ENCODE assay signal across 11 cellular contexts in the genomic region with DNA sequence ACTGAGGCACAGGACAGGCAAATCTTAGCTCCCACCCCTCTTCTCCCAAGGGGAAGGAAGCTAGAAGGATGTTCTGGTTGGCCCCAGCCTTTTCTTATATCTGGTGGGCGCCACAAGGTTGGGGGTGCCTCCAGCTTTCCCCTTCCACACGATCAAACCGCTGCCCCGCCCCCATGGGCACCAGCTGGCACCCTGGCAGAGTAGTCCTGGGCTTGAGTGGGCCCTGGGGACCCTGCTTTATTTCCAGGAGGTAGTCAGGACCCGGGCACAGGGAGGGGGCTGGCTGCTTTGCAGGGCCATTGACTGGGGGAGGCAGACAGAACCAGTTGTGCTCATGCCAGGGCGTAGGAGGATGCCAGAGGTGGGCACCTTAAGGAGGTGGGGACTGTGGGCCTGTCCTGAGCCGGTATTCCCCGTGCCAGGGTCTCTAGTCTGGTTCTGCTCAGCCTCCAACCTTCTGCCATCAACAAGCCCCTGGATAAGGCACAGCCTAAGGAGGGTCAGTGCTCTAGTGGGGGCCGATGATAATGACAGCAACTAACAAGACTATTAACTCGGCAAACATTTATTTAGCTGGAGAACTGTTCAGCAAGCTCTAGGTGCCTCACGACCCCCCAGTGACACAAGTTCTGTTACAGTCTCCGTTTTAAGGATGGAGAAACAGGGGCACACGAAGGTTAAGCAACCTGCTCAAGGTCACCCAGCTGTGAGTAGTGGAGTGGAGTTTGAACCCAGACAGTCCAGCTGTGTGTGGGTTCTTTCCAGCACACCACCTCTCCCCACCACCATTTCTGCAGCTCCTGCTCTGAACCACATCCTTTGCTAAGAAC. TPM values are rescaled to one million over a fixed set of nuclear protein-coding genes. Genes with fewer than 3 reads are reported as not detected.
A peak's percentile ranks its signal among the peaks of the same experiment; 100 is the strongest.
DNase-seq lines count a peak whose midpoint lies in the region; ATAC-seq and TF ChIP-seq lines count a peak whose summit lies in the region.
"Had no signal": no experiment of that assay in that cellular context is flagged by ENCODE, and none has a peak within 500 bp of the region (broad histone marks: within the 10 kb centered on the region; RNA-seq: fewer than 3 reads in every experiment).

No MANE protein-coding gene starts in this region.

- H3K36me3 ChIP-seq in Caco-2 (ENCODE audit: control insufficient read depth, insufficient read depth, low read length): no peaks in the 10 kb centered on the region

- no peaks in the 10 kb centered on the region for H3K9me3 ChIP-seq in Caco-2

- no peak for TF ChIP-seq CTCF in Caco-2 (IDR thresholded peaks at IDR 0.05; ENCODE audit: insufficient read depth in 1 of 2, low read depth in 1 of 2, low read length in 1 of 2, severe bottlenecking in 1 of 2, unreplicated experiment in 1 of 2)
- TF ChIP-seq CTCF in LNCaP clone FGC (IDR thresholded peaks at IDR 0.05; ENCODE audit: control insufficient read depth, extremely low read depth, insufficient read depth): no peak
- no peak for TF ChIP-seq CTCF in nephron (IDR thresholded peaks at IDR 0.05; ENCODE audit: unreplicated experiment in 3 of 3)
- no peak for TF ChIP-seq CTCF in coronary artery (IDR thresholded peaks at IDR 0.05)

- H3K27me3 Mint-ChIP-seq in Caco-2 (ENCODE audit: insufficient read depth, unreplicated experiment): peaks cover 22% of the 10 kb centered on the region
- H3K27me3 Mint-ChIP-seq in activated T-helper 17 cell treated with anti-CD3 and anti-CD28 coated beads, Interleukin-2, amount 50 U/mL, for 72 hours: no peaks in the 10 kb centered on the region
- H3K27me3 Mint-ChIP-seq in nephron (ENCODE audit: low read depth): peaks cover 79% of the 10 kb centered on the region
- H3K27me3 Mint-ChIP-seq in activated CD4-positive, alpha-beta T cell treated with anti-CD3 and anti-CD28 coated beads, Interleukin-2, amount 10 ng/mL, durations not matched to agents 7 days and 5 days: peaks cover 39% of the 10 kb centered on the region

- H3K27me3 ChIP-seq in Caco-2 (replicated peaks; ENCODE audit: control insufficient read depth, insufficient read depth, low read length): peaks cover 4% of the 10 kb centered on the region; the same call in 1 of the 2 replicates

- BruUV-seq in Caco-2 (replicated peaks; lab: Mats Ljungman, UMichigan): no TSS peak

- POLR2A ChIA-PET in Caco-2 (lab: Charles Lee): no interaction called here
- POLR2A ChIA-PET in activated CD4-positive, alpha-beta T cell treated with anti-CD3 and anti-CD28 coated beads, Interleukin-2, amount 10 ng/mL, durations not matched to agents 7 days and 5 days (lab: Charles Lee): no interaction called here

- H3K4me3 ChIP-seq in Caco-2 (ENCODE audit: low read depth, low read length) (peak overlapping the region; percentile 37), LNCaP clone FGC (ENCODE audit: low read depth, low read length) (peak overlapping the region; percentile 55; the same call in 1 of the 2 replicates), coronary artery (no peak overlapping the region)

- no peaks in the 10 kb centered on the region for H3K4me1 Mint-ChIP-seq in Caco-2 (ENCODE audit: low read depth, unreplicated experiment)
- H3K4me1 Mint-ChIP-seq in activated T-helper 17 cell treated with anti-CD3 and anti-CD28 coated beads, Interleukin-2, amount 50 U/mL, for 72 hours: peaks cover 10% of the 10 kb centered on the region
- peaks cover 7% of the 10 kb centered on the region for H3K4me1 Mint-ChIP-seq in nephron
- peaks cover 24% of the 10 kb centered on the region for H3K4me1 Mint-ChIP-seq in activated CD4-positive, alpha-beta T cell treated with anti-CD3 and anti-CD28 coated beads, Interleukin-2, amount 10 ng/mL, durations not matched to agents 7 days and 5 days

- DNase-seq in Caco-2 (no peak), LNCaP clone FGC (ENCODE audit: low read depth) (no peak), coronary artery (ENCODE audit: low spot score) (no peak), HT-29 (ENCODE audit: low spot score) (no peak)
- no peak for DNase-seq in activated CD4-positive, alpha-beta T cell treated with anti-CD3 and anti-CD28 coated beads, Interleukin-2, amount 10 ng/mL, durations not matched to agents 7 days and 5 days
- DNase-seq: occipital lobe; stimulated activated CD4-positive, alpha-beta T cell treated with anti-CD3 and anti-CD28 coated beads, Interleukin-2, amount 100 ng/mL, for 24 hours had no signal

- H3K9me3 Mint-ChIP-seq in Caco-2 (ENCODE audit: unreplicated experiment) (no peaks in the 10 kb centered on the region), nephron (no peaks in the 10 kb centered on the region)
- H3K9me3 Mint-ChIP-seq in activated T-helper 17 cell treated with anti-CD3 and anti-CD28 coated beads, Interleukin-2, amount 50 U/mL, for 72 hours: no peaks in the 10 kb centered on the region
- no peaks in the 10 kb centered on the region for H3K9me3 Mint-ChIP-seq in activated CD4-positive, alpha-beta T cell treated with anti-CD3 and anti-CD28 coated beads, Interleukin-2, amount 10 ng/mL, durations not matched to agents 7 days and 5 days

- CTCF ChIA-PET in Caco-2 (lab: Charles Lee): interaction anchor here (0.6 to 3.6 kb wide), 7 partner anchors 9 to 361 kb away, joined by 3 to 44 read pairs (median 4); partner anchors contain the start of genes PGAP3, PNMT and PSMD3
- CTCF ChIA-PET in activated CD4-positive, alpha-beta T cell treated with anti-CD3 and anti-CD28 coated beads, Interleukin-2, amount 10 ng/mL, durations not matched to agents 7 days and 5 days (lab: Charles Lee): interaction anchor here (0.6 to 4.9 kb wide), 7 partner anchors 9 to 307 kb away, joined by 3 to 45 read pairs (median 3); partner anchors contain the start of gene MIEN1

- H3K4me1 ChIP-seq in Caco-2: peaks cover 14% of the 10 kb centered on the region; the same call in 1 of the 2 replicates

- H3K36me3 Mint-ChIP-seq in Caco-2 (ENCODE audit: insufficient read depth, unreplicated experiment) (no peaks in the 10 kb centered on the region), nephron (ENCODE audit: low read depth) (no peaks in the 10 kb centered on the region)
- H3K36me3 Mint-ChIP-seq in activated T-helper 17 cell treated with anti-CD3 and anti-CD28 coated beads, Interleukin-2, amount 50 U/mL, for 72 hours (ENCODE audit: low read depth): no peaks in the 10 kb centered on the region
- no peaks in the 10 kb centered on the region for H3K36me3 Mint-ChIP-seq in activated CD4-positive, alpha-beta T cell treated with anti-CD3 and anti-CD28 coated beads, Interleukin-2, amount 10 ng/mL, durations not matched to agents 7 days and 5 days (ENCODE audit: low read depth)

- H3K27ac ChIP-seq in coronary artery: no peak overlapping the region

- intact Hi-C loops in Caco-2 (cut with micrococcal nuclease; ENCODE audit: unreplicated experiment): no loop called here

- H3K27ac Mint-ChIP-seq in Caco-2 (ENCODE audit: unreplicated experiment) (no peak overlapping the region), nephron (no peak overlapping the region)
- peak overlapping the region; percentile 47 for H3K27ac Mint-ChIP-seq in activated T-helper 17 cell treated with anti-CD3 and anti-CD28 coated beads, Interleukin-2, amount 50 U/mL, for 72 hours
- H3K27ac Mint-ChIP-seq in activated CD4-positive, alpha-beta T cell treated with anti-CD3 and anti-CD28 coated beads, Interleukin-2, amount 10 ng/mL, durations not matched to agents 7 days and 5 days: no peak overlapping the region

- no peak for ATAC-seq in activated T-helper 17 cell treated with anti-CD3 and anti-CD28 coated beads, Interleukin-2, amount 50 U/mL, for 72 hours (replicated peaks)
- ATAC-seq in HG03139 (IDR thresholded peaks at IDR 0.05; ENCODE audit: unreplicated experiment): no peak
- ATAC-seq: esophagus mucosa had no signal

- H3K4me3 Mint-ChIP-seq in Caco-2 (ENCODE audit: unreplicated experiment) (peak overlapping the region; percentile 74), nephron (peak overlapping the region; percentile 51 to 73 (median 70))
- H3K4me3 Mint-ChIP-seq in activated T-helper 17 cell treated with anti-CD3 and anti-CD28 coated beads, Interleukin-2, amount 50 U/mL, for 72 hours: no peak overlapping the region
- no peak overlapping the region for H3K4me3 Mint-ChIP-seq in activated CD4-positive, alpha-beta T cell treated with anti-CD3 and anti-CD28 coated beads, Interleukin-2, amount 10 ng/mL, durations not matched to agents 7 days and 5 days

RNA-seq across cellular contexts. Expression of gene PPP1R1B, which starts 7.6 kb away (rescaled TPM):
- not detected in 2 replicates for total RNA-seq in Caco-2 (2022)
- total RNA-seq in activated T-helper 17 cell treated with anti-CD3 and anti-CD28 coated beads, Interleukin-2, amount 50 U/mL, for 72 hours: not detected
- not detected for total RNA-seq in activated CD4-positive, alpha-beta T cell treated with anti-CD3 and anti-CD28 coated beads, Interleukin-2, amount 10 ng/mL, durations not matched to agents 7 days and 5 days
- 14.8 and 16.0 TPM in 2 replicates for total RNA-seq in HT-29 (2014; rRNA removed; shearing (Covaris generic))

RNA-seq across cellular contexts. Expression of gene NEUROD2, which starts 11.5 kb away (rescaled TPM):
- not detected in 2 replicates for total RNA-seq in Caco-2 (2022)
- total RNA-seq in activated T-helper 17 cell treated with anti-CD3 and anti-CD28 coated beads, Interleukin-2, amount 50 U/mL, for 72 hours: not detected
- not detected for total RNA-seq in activated CD4-positive, alpha-beta T cell treated with anti-CD3 and anti-CD28 coated beads, Interleukin-2, amount 10 ng/mL, durations not matched to agents 7 days and 5 days
- 0.13 TPM in 1 of 2 replicates, not detected in the other for total RNA-seq in HT-29 (2014; rRNA removed; shearing (Covaris generic))
- total RNA-seq: esophagus mucosa had no signal

RNA-seq across cellular contexts. Expression of gene STARD3, which starts 17.8 kb away (rescaled TPM):
- 42.6 and 55.5 TPM in 2 replicates for total RNA-seq in Caco-2 (2022)
- 10 to 100 TPM; 59.8 to 76.0 TPM for total RNA-seq in activated T-helper 17 cell treated with anti-CD3 and anti-CD28 coated beads, Interleukin-2, amount 50 U/mL, for 72 hours
- 10 to 100 TPM; 70.0 to 72.8 TPM for total RNA-seq in activated CD4-positive, alpha-beta T cell treated with anti-CD3 and anti-CD28 coated beads, Interleukin-2, amount 10 ng/mL, durations not matched to agents 7 days and 5 days
- total RNA-seq in HT-29 (2014; rRNA removed; shearing (Covaris generic)): 50.8 and 54.2 TPM in 2 replicates

RNA-seq across cellular contexts. Expression of gene TCAP, which starts 46.0 kb away (rescaled TPM):
- total RNA-seq in Caco-2 (2022): 1.6 TPM in 2 replicates
- total RNA-seq in activated T-helper 17 cell treated with anti-CD3 and anti-CD28 coated beads, Interleukin-2, amount 50 U/mL, for 72 hours: 1 to 10 TPM; 2.0 to 2.5 TPM
- total RNA-seq in activated CD4-positive, alpha-beta T cell treated with anti-CD3 and anti-CD28 coated beads, Interleukin-2, amount 10 ng/mL, durations not matched to agents 7 days and 5 days: 1 to 10 TPM; 2.0 to 2.1 TPM
- total RNA-seq in HT-29 (2014; rRNA removed; shearing (Covaris generic)): 1.9 and 2.2 TPM in 2 replicates

RNA-seq across cellular contexts. Expression of gene PNMT, which starts 49.1 kb away (rescaled TPM):
- not detected in 2 replicates for total RNA-seq in Caco-2 (2022)
- total RNA-seq in activated T-helper 17 cell treated with anti-CD3 and anti-CD28 coated beads, Interleukin-2, amount 50 U/mL, for 72 hours: not detected
- under 1 TPM in 1 of 2 experiments, not detected in 1; 0.19 TPM for total RNA-seq in activated CD4-positive, alpha-beta T cell treated with anti-CD3 and anti-CD28 coated beads, Interleukin-2, amount 10 ng/mL, durations not matched to agents 7 days and 5 days
- 0.25 and 0.65 TPM in 2 replicates for total RNA-seq in HT-29 (2014; rRNA removed; shearing (Covaris generic))

Comparison
In these comparisons a context has a peak if more than half of its experiments do, and no peak if none do; other contexts are left out.
1. H3K4me3 Mint-ChIP-seq: peak in Caco-2 (single experiment) and nephron (3 of 3); none in activated T-helper 17 cell treated with anti-CD3 and anti-CD28 coated beads, Interleukin-2, amount 50 U/mL, for 72 hours (single experiment) and activated CD4-positive, alpha-beta T cell treated with anti-CD3 and anti-CD28 coated beads, Interleukin-2, amount 10 ng/mL, durations not matched to agents 7 days and 5 days (single experiment).
2. RNA of gene PPP1R1B, which starts 7.6 kb away (total RNA-seq): 14.8 to 16.0 TPM in HT-29; not detected in activated T-helper 17 cell treated with anti-CD3 and anti-CD28 coated beads, Interleukin-2, amount 50 U/mL, for 72 hours, not detected in activated CD4-positive, alpha-beta T cell treated with anti-CD3 and anti-CD28 coated beads, Interleukin-2, amount 10 ng/mL, durations not matched to agents 7 days and 5 days and not detected in Caco-2; every median in the first group is over 10 times any median in the second.